In the genomic region with DNA sequence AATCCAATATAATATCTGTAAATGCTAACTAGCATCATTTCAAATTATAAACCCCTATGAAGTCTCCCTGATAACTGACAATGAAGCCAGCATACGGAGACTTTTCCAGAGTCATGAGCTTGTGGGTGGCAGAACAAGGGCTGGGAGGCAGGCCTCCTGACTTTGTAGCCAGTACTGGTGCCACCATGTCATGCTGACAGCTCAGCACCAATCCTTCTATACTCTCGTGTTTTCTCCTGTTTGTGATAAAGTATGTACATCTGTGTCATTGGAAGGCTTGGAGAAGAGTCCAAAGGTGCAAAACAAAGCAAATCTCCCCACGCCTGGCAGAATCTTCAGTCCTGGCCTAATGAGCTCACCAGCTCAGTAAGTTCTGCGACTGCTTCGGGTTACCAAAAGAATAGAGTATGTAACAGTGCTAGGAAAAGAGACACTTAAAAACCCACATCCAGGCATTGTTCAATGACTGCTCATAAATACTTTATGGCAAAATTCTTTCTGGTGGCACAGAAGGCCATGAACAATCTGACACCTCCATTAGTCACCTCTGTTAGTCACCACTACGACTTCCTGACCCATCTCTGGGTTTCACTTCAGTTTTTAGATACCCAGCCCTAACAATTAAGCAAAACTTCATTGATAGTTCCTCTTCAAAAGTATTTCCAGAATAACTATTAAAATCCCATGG, we compare ENCODE assay signal across 8 cellular contexts. TPM values are rescaled to one million over a fixed set of nuclear protein-coding genes. Genes with fewer than 3 reads are reported as not detected.
DNase-seq lines count a peak whose midpoint lies in the region; ATAC-seq and TF ChIP-seq lines count a peak whose summit lies in the region.

No MANE protein-coding gene starts in this region.

- H3K4me3 Mint-ChIP-seq in Calu3 (ENCODE audit: low read depth, unreplicated experiment) (peak overlapping the region; percentile 27), activated B cell treated with CpG ODN at 0.5 μM for 24 hours (peak overlapping the region; percentile 56)

- H3K9me3 Mint-ChIP-seq in Calu3 (ENCODE audit: low read depth, unreplicated experiment), result no peaks in the 10 kb centered on the region
- peaks cover 4% of the 10 kb centered on the region for H3K9me3 Mint-ChIP-seq in activated B cell treated with CpG ODN at 0.5 μM for 24 hours

- intact Hi-C loops in Calu3 (cut with micrococcal nuclease; ENCODE audit: unreplicated experiment), result no loop called here
- intact Hi-C loops in activated B cell treated with CpG ODN at 0.5 μM for 24 hours (cut with micrococcal nuclease), result loop anchor here (1.0 to 2.0 kb wide), 2 partner anchors 9 to 66 kb away; a partner anchor contains a TSS
- intact Hi-C loops in lower lobe of right lung (cut with DNase I), result no loop called here

- H3K36me3 ChIP-seq in lower lobe of right lung (no peaks in the 10 kb centered on the region), gastroesophageal sphincter (no peaks in the 10 kb centered on the region)

- no peaks in the 10 kb centered on the region for H3K9me3 ChIP-seq in lower lobe of right lung
- H3K9me3 ChIP-seq in gastroesophageal sphincter, result no peaks in the 10 kb centered on the region

- 68 to 71% methylated on average over 2 to 6 of the region's 6 CpGs for WGBS in gastroesophageal sphincter (ENCODE audit: low coverage in 1 of 2), 2 donors

- H3K27ac Mint-ChIP-seq in Calu3 (ENCODE audit: unreplicated experiment), result peak overlapping the region; percentile 95
- H3K27ac Mint-ChIP-seq in activated B cell treated with CpG ODN at 0.5 μM for 24 hours, result peak overlapping the region; percentile 81

- in situ Hi-C loops in G401 (cut with HindIII; ENCODE audit: low sequenced_read_pairs), result no loop called here

- TF ChIP-seq CTCF in Calu3 (IDR thresholded peaks at IDR 0.05; ENCODE audit: unreplicated experiment), result no peak
- no peak for TF ChIP-seq CTCF in activated B cell treated with CpG ODN at 0.5 μM for 24 hours (IDR thresholded peaks at IDR 0.05)
- TF ChIP-seq CTCF in lower lobe of right lung (IDR thresholded peaks at IDR 0.05), result no peak
- TF ChIP-seq CTCF in gastroesophageal sphincter (IDR thresholded peaks at IDR 0.05), result no peak

- peaks cover 6% of the 10 kb centered on the region for H3K36me3 Mint-ChIP-seq in Calu3 (ENCODE audit: insufficient read depth, unreplicated experiment)
- no peaks in the 10 kb centered on the region for H3K36me3 Mint-ChIP-seq in activated B cell treated with CpG ODN at 0.5 μM for 24 hours (ENCODE audit: low read depth)

- DNase-seq in Calu3 (no peak), activated B cell treated with CpG ODN at 0.5 μM for 24 hours (no peak), lower lobe of right lung (no peak), NCI-H2227 treated with DMSO at 0.1 percent for 48 hours (lab: John Stamatoyannopoulos, UW) (no peak), G401 (ENCODE audit: low spot score) (no peak)

- peaks cover 25% of the 10 kb centered on the region for H3K4me1 Mint-ChIP-seq in Calu3 (ENCODE audit: low read depth, unreplicated experiment)
- peaks cover 23% of the 10 kb centered on the region for H3K4me1 Mint-ChIP-seq in activated B cell treated with CpG ODN at 0.5 μM for 24 hours

- H3K4me1 ChIP-seq in lower lobe of right lung (no peaks in the 10 kb centered on the region), gastroesophageal sphincter (no peaks in the 10 kb centered on the region)

- ATAC-seq in GM19463 (IDR thresholded peaks at IDR 0.05; ENCODE audit: unreplicated experiment) (peak; percentile 95), HG03442 (IDR thresholded peaks at IDR 0.05; ENCODE audit: unreplicated experiment) (peak; percentile 98), activated B cell treated with CpG ODN at 0.5 μM for 24 hours (ENCODE audit: low read depth) (peak; percentile 89), lower lobe of right lung (peak; percentile 32 to 35), gastroesophageal sphincter (no peak)

- H3K4me3 ChIP-seq in lower lobe of right lung (no peak overlapping the region), gastroesophageal sphincter (no peak overlapping the region)

- no peak for TF ChIP-seq POLR2A in gastroesophageal sphincter (IDR thresholded peaks at IDR 0.05)

- H3K27ac ChIP-seq in lower lobe of right lung (no peak overlapping the region), gastroesophageal sphincter (no peak overlapping the region)

- H3K27me3 Mint-ChIP-seq in Calu3 (ENCODE audit: unreplicated experiment), result no peaks in the 10 kb centered on the region
- no peaks in the 10 kb centered on the region for H3K27me3 Mint-ChIP-seq in activated B cell treated with CpG ODN at 0.5 μM for 24 hours

- CTCF ChIA-PET in Calu3 (lab: Charles Lee) (interaction anchor here (0.7 to 0.9 kb wide), 3 partner anchors 9 to 80 kb away, joined by 3 to 4 read pairs (median 3); a partner anchor contains a TSS), activated B cell treated with CpG ODN at 0.5 μM for 24 hours (lab: Charles Lee) (no interaction called here)

- TSS peak; percentile 73 for BruUV-seq in Calu3 (replicated peaks; lab: Mats Ljungman, UMichigan)

- POLR2A ChIA-PET in activated B cell treated with CpG ODN at 0.5 μM for 24 hours (lab: Charles Lee), result no interaction called here

- H3K27me3 ChIP-seq in lower lobe of right lung (ENCODE audit: low read depth), result no peaks in the 10 kb centered on the region
- no peaks in the 10 kb centered on the region for H3K27me3 ChIP-seq in gastroesophageal sphincter

- no peak for TF ChIP-seq EP300 in gastroesophageal sphincter (IDR thresholded peaks at IDR 0.05)

RNA-seq across cellular contexts. Expression of a gene that starts 24.5 kb away (rescaled TPM):
- total RNA-seq in Calu3 (2022) (41.5 and 41.8 TPM in 2 replicates), activated B cell treated with CpG ODN at 0.5 μM for 24 hours (0.80 and 0.86 TPM in 2 replicates), lower lobe of right lung (8.2 TPM), gastroesophageal sphincter (10 to 100 TPM in 3 of 4 donors, 1 to 10 TPM in 1; 2.6 to 14.2 (median 12.6) TPM)
- total RNA-seq in G401 (2014; rRNA removed; shearing (Covaris generic)), result not detected in 2 replicates

RNA-seq across cellular contexts. Expression of a gene that starts 32.8 kb away (rescaled TPM):
- total RNA-seq in Calu3 (2022), result 38.5 and 38.7 TPM in 2 replicates
- total RNA-seq in activated B cell treated with CpG ODN at 0.5 μM for 24 hours, result not detected in 2 replicates
- 13.4 TPM for total RNA-seq in lower lobe of right lung
- 10 to 100 TPM; 21.0 to 38.4 (median 25.0) TPM for total RNA-seq in gastroesophageal sphincter
- total RNA-seq in G401 (2014; rRNA removed; shearing (Covaris generic)), result 0.10 and 0.80 TPM in 2 replicates
